In the genomic region with DNA sequence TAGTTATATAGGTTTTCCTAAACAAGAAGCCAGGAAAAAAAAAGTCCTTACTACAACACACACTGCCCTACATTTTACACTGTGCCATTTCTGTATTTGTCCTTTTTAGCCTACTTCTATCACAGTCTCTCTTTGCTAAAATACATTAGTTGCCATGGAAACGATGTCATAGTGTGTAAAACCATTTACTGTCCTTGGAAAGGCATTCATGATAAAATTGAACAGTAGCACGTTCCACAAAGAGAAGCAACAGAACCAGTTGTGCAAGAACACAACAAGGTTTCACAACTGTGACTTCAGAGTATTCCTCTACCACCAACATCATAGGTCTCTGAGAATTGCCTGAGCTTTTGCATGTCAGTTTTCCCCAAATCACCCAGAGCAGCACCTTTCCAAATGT, we compare ENCODE assay signal across 14 cellular contexts. TPM values are rescaled to one million over a fixed set of nuclear protein-coding genes. Genes with fewer than 3 reads are reported as not detected.
DNase-seq lines count a peak whose midpoint lies in the region; ATAC-seq and TF ChIP-seq lines count a peak whose summit lies in the region.
"Had no signal": no experiment of that assay in that cellular context is flagged by ENCODE, and none has a peak within 500 bp of the region (broad histone marks: within the 10 kb centered on the region; RNA-seq: fewer than 3 reads in every experiment).

No MANE protein-coding gene starts in this region.

- H3K4me1 ChIP-seq in hepatocyte (ENCODE audit: insufficient read depth) (peaks cover 23% of the 10 kb centered on the region), HAP-1 (peaks cover 10% of the 10 kb centered on the region)
- H3K4me1 ChIP-seq: breast epithelium had no signal

- H3K27ac ChIP-seq in hepatocyte (peak overlapping the region; percentile 7), brain microvascular endothelial cell (no peak overlapping the region)
- H3K27ac ChIP-seq: breast epithelium had no signal

- H3K4me2 ChIP-seq in hepatocyte: peak overlapping the region; percentile 26

- H3K4me3 ChIP-seq in hepatocyte (no peak overlapping the region), brain microvascular endothelial cell (ENCODE audit: low read depth, low read length) (no peak overlapping the region), HAP-1 (no peak overlapping the region)
- H3K4me3 ChIP-seq: breast epithelium, sigmoid colon had no signal

- in situ Hi-C loops in G401 (cut with HindIII; ENCODE audit: low sequenced_read_pairs) (no loop called here), brain microvascular endothelial cell (cut with HindIII; ENCODE audit: low pct_ligation_motif_present, low sequenced_read_pairs) (no loop called here), HAP-1 (cut with MboI; ENCODE audit: low sequenced_read_pairs) (no loop called here)

- peaks cover 82% of the 10 kb centered on the region for H3K36me3 Mint-ChIP-seq in activated T-helper 17 cell treated with anti-CD3 and anti-CD28 coated beads, Interleukin-2, amount 50 U/mL, for 72 hours (ENCODE audit: low read depth)
- H3K36me3 Mint-ChIP-seq: mesothelial cell of epicardium had no signal

- no peaks in the 10 kb centered on the region for H4K20me1 ChIP-seq in hepatocyte (ENCODE audit: insufficient read depth, poor library complexity, severe bottlenecking)

- no peaks in the 10 kb centered on the region for H3K9me2 ChIP-seq in hepatocyte (replicated peaks; ENCODE audit: insufficient read depth)

- H3K9me3 Mint-ChIP-seq in activated T-helper 17 cell treated with anti-CD3 and anti-CD28 coated beads, Interleukin-2, amount 50 U/mL, for 72 hours: no peaks in the 10 kb centered on the region
- H3K9me3 Mint-ChIP-seq: mesothelial cell of epicardium had no signal

- DNase-seq in AML-193 (lab: John Stamatoyannopoulos, UW): peak; percentile 61 to 66
- DNase-seq in G401 (ENCODE audit: low spot score): peak; percentile 58
- peak; percentile 50 for DNase-seq in hepatocyte (ENCODE audit: low spot score)
- no peak for DNase-seq in brain microvascular endothelial cell
- no peak for DNase-seq in HAP-1 (ENCODE audit: low spot score in 2 of 2)
- DNase-seq in pons (ENCODE audit: low spot score): no peak
- DNase-seq: DMS79, NCI-H510A, sigmoid colon had no signal

- H3K27me3 Mint-ChIP-seq in activated T-helper 17 cell treated with anti-CD3 and anti-CD28 coated beads, Interleukin-2, amount 50 U/mL, for 72 hours: no peaks in the 10 kb centered on the region
- H3K27me3 Mint-ChIP-seq: activated CD8-positive, alpha-beta memory T cell treated with anti-CD3 and anti-CD28 coated beads, Interleukin-2, amount 10 ng/mL, durations not matched to agents 7 days and 5 days had no signal

- peaks cover 70% of the 10 kb centered on the region for H3K4me1 Mint-ChIP-seq in activated T-helper 17 cell treated with anti-CD3 and anti-CD28 coated beads, Interleukin-2, amount 50 U/mL, for 72 hours

- H3K27me3 ChIP-seq in hepatocyte: no peaks in the 10 kb centered on the region
- H3K27me3 ChIP-seq in brain microvascular endothelial cell (replicated peaks): no peaks in the 10 kb centered on the region
- H3K27me3 ChIP-seq in HAP-1 (ENCODE audit: low read depth): no peaks in the 10 kb centered on the region
- H3K27me3 ChIP-seq: breast epithelium, sigmoid colon had no signal

- peak overlapping the region; percentile 79 for H3K4me3 Mint-ChIP-seq in activated T-helper 17 cell treated with anti-CD3 and anti-CD28 coated beads, Interleukin-2, amount 50 U/mL, for 72 hours
- H3K4me3 Mint-ChIP-seq: activated CD8-positive, alpha-beta memory T cell treated with anti-CD3 and anti-CD28 coated beads, Interleukin-2, amount 10 ng/mL, durations not matched to agents 7 days and 5 days; mesothelial cell of epicardium had no signal

- no peak for ATAC-seq in activated T-helper 17 cell treated with anti-CD3 and anti-CD28 coated beads, Interleukin-2, amount 50 U/mL, for 72 hours (replicated peaks)
- ATAC-seq in HG03135 (IDR thresholded peaks at IDR 0.05; ENCODE audit: unreplicated experiment): no peak
- ATAC-seq: activated CD8-positive, alpha-beta memory T cell treated with anti-CD3 and anti-CD28 coated beads, Interleukin-2, amount 10 ng/mL, durations not matched to agents 7 days and 5 days had no signal

- no peaks in the 10 kb centered on the region for H3K36me3 ChIP-seq in hepatocyte (replicated peaks; ENCODE audit: insufficient read depth, low read depth)
- H3K36me3 ChIP-seq in brain microvascular endothelial cell (replicated peaks): no peaks in the 10 kb centered on the region
- H3K36me3 ChIP-seq in HAP-1 (replicated peaks): no peaks in the 10 kb centered on the region
- H3K36me3 ChIP-seq: breast epithelium, sigmoid colon had no signal

- H3K79me2 ChIP-seq in hepatocyte: peaks cover 66% of the 10 kb centered on the region

- no peaks in the 10 kb centered on the region for H3K9me3 ChIP-seq in hepatocyte (ENCODE audit: low read depth)
- no peaks in the 10 kb centered on the region for H3K9me3 ChIP-seq in HAP-1
- H3K9me3 ChIP-seq: breast epithelium, sigmoid colon had no signal

- no peak overlapping the region for H2AFZ ChIP-seq in hepatocyte

- 40% methylated on average over 2 of the region's 2 CpGs for WGBS in hepatocyte (ENCODE audit: low lambda C conversion rate, missing lambda C conversion rate)

- no peak for TF ChIP-seq CTCF in hepatocyte (IDR thresholded peaks at IDR 0.05; ENCODE audit: poor library complexity)
- no peak for TF ChIP-seq CTCF in brain microvascular endothelial cell (IDR thresholded peaks at IDR 0.05; ENCODE audit: low read depth, low read length, missing control alignments)

- H3K27ac Mint-ChIP-seq in activated T-helper 17 cell treated with anti-CD3 and anti-CD28 coated beads, Interleukin-2, amount 50 U/mL, for 72 hours: peak overlapping the region; percentile 78
- H3K27ac Mint-ChIP-seq: activated CD8-positive, alpha-beta memory T cell treated with anti-CD3 and anti-CD28 coated beads, Interleukin-2, amount 10 ng/mL, durations not matched to agents 7 days and 5 days; mesothelial cell of epicardium had no signal

RNA-seq across cellular contexts. Expression of a gene that starts 20.5 kb away (rescaled TPM):
- total RNA-seq in G401 (2014; rRNA removed; shearing (Covaris generic)): not detected in 2 replicates
- 100 to 1,000 TPM; 139 to 326 TPM for total RNA-seq in activated T-helper 17 cell treated with anti-CD3 and anti-CD28 coated beads, Interleukin-2, amount 50 U/mL, for 72 hours
- 40.0 and 65.7 TPM in 2 replicates for total RNA-seq in hepatocyte
- polyA plus RNA-seq in hepatocyte: 63.7 and 70.1 TPM in 2 replicates

Comparison
In these comparisons a context has a peak if more than half of its experiments do, and no peak if none do; other contexts are left out.
1. DNase-seq: peak in AML-193 (2 of 2), G401 (single experiment) and hepatocyte (single experiment); none in brain microvascular endothelial cell (single experiment), HAP-1 (0 of 2) and pons (single experiment).
2. RNA of a gene that starts 20.5 kb away (total RNA-seq): 139 to 326 TPM in activated T-helper 17 cell treated with anti-CD3 and anti-CD28 coated beads, Interleukin-2, amount 50 U/mL, for 72 hours and 40.0 to 65.7 TPM in hepatocyte; not detected in G401; every median in the first group is over 10 times any median in the second.